In the genomic region with DNA sequence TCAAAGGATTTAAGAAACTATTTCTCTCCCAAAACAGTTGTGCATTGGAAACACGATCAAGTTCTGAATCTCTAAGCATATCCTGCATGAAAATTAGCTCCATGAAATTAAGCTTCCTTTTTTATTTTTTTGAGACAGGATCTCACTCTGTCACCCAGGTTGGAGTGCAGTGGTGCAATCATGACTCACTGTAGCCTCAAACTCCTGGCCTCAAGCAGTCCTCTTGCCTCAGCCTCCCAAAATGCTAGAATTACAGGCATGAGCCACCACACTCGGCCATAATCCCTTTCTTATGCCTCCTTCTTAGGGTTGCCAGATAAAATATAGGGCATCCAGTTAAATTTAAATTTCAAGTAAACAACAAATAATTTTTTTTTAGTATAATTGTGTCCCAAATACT, we compare ENCODE assay signal across 14 cellular contexts.
A peak's percentile ranks its signal among the peaks of the same experiment; 100 is the strongest.
DNase-seq lines count a peak whose midpoint lies in the region; ATAC-seq and TF ChIP-seq lines count a peak whose summit lies in the region.
"Had no signal": no experiment of that assay in that cellular context is flagged by ENCODE, and none has a peak within 500 bp of the region (broad histone marks: within the 10 kb centered on the region; RNA-seq: fewer than 3 reads in every experiment).

No MANE protein-coding gene starts in this region.

- no peaks in the 10 kb centered on the region for H3K36me3 ChIP-seq in effector memory CD4-positive, alpha-beta T cell (ENCODE audit: control insufficient read depth, insufficient read depth, low read length)
- H3K36me3 ChIP-seq: gastroesophageal sphincter, left lung, right lobe of liver had no signal

- H3K9me3 ChIP-seq in effector memory CD4-positive, alpha-beta T cell (ENCODE audit: control insufficient read depth, low read length), result no peaks in the 10 kb centered on the region
- H3K9me3 ChIP-seq: gastroesophageal sphincter, left lung, right lobe of liver had no signal

- H3K27ac ChIP-seq in effector memory CD4-positive, alpha-beta T cell (ENCODE audit: insufficient read depth, low read length, poor library complexity, severe bottlenecking), result no peak overlapping the region
- H3K27ac ChIP-seq: gastroesophageal sphincter, left lung, right lobe of liver had no signal

- H3K27ac Mint-ChIP-seq in stimulated activated naive CD8-positive, alpha-beta T cell treated with anti-CD3 and anti-CD28 coated beads, Interleukin-15, Interleukin-2, amounts not matched to agents 100 ng/mL and 50 ng/mL, for 24 hours, result peak overlapping the region; percentile 77
- H3K27ac Mint-ChIP-seq in T-helper 2 cell treated with Interferon-gamma antibody and Interleukin-4, amounts not matched to agents 5 μg/mL and 100 μg/mL, for 36 hours, result peak overlapping the region; percentile 83

- ATAC-seq in stimulated activated naive CD8-positive, alpha-beta T cell treated with anti-CD3 and anti-CD28 coated beads, Interleukin-15, Interleukin-2, amounts not matched to agents 100 U/mL and 50 U/mL, for 24 hours, result no peak
- no peak for ATAC-seq in SK-N-SH treated with all-trans-retinoic acid at 6 μM for 48 hours
- ATAC-seq: gastroesophageal sphincter, left lung, right lobe of liver had no signal

- H3K4me3 ChIP-seq in effector memory CD4-positive, alpha-beta T cell (ENCODE audit: insufficient read depth, low read depth, low read length, poor library complexity, severe bottlenecking), result peak overlapping the region; percentile 1
- H3K4me3 ChIP-seq: gastroesophageal sphincter, left lung, right lobe of liver had no signal

- no peaks in the 10 kb centered on the region for H3K9me3 Mint-ChIP-seq in stimulated activated naive CD8-positive, alpha-beta T cell treated with anti-CD3 and anti-CD28 coated beads, Interleukin-15, Interleukin-2, amounts not matched to agents 100 ng/mL and 50 ng/mL, for 24 hours
- H3K9me3 Mint-ChIP-seq in T-helper 2 cell treated with Interferon-gamma antibody and Interleukin-4, amounts not matched to agents 5 μg/mL and 100 μg/mL, for 36 hours, result no peaks in the 10 kb centered on the region

- no peaks in the 10 kb centered on the region for H3K27me3 Mint-ChIP-seq in stimulated activated naive CD8-positive, alpha-beta T cell treated with anti-CD3 and anti-CD28 coated beads, Interleukin-15, Interleukin-2, amounts not matched to agents 100 ng/mL and 50 ng/mL, for 24 hours
- no peaks in the 10 kb centered on the region for H3K27me3 Mint-ChIP-seq in T-helper 2 cell treated with Interferon-gamma antibody and Interleukin-4, amounts not matched to agents 5 μg/mL and 100 μg/mL, for 36 hours (ENCODE audit: low read depth)

- no peaks in the 10 kb centered on the region for H3K27me3 ChIP-seq in effector memory CD4-positive, alpha-beta T cell (replicated peaks; ENCODE audit: control insufficient read depth, insufficient read depth, low read length, poor library complexity, severe bottlenecking)
- H3K27me3 ChIP-seq: right lobe of liver had no signal

- H3K4me3 Mint-ChIP-seq in stimulated activated naive CD8-positive, alpha-beta T cell treated with anti-CD3 and anti-CD28 coated beads, Interleukin-15, Interleukin-2, amounts not matched to agents 100 ng/mL and 50 ng/mL, for 24 hours, result peak overlapping the region; percentile 60
- peak overlapping the region; percentile 85 for H3K4me3 Mint-ChIP-seq in T-helper 2 cell treated with Interferon-gamma antibody and Interleukin-4, amounts not matched to agents 5 μg/mL and 100 μg/mL, for 36 hours

- no peak for DNase-seq in stimulated activated naive CD8-positive, alpha-beta T cell treated with anti-CD3 and anti-CD28 coated beads, Interleukin-15, Interleukin-2, amounts not matched to agents 100 U/mL and 50 U/mL, for 24 hours
- DNase-seq in T-helper 2 cell treated with Interferon-gamma antibody and Interleukin-4, amounts not matched to agents 5 μg/mL and 100 μg/mL, for 36 hours (ENCODE audit: low spot score), result no peak
- DNase-seq in effector memory CD4-positive, alpha-beta T cell, result no peak
- DNase-seq in epidermal melanocyte (ENCODE audit: insufficient read length, low spot score), result no peak
- no peak for DNase-seq in stimulated activated naive CD4-positive, alpha-beta T cell (lab: John Stamatoyannopoulos, UW)
- DNase-seq in activated CD4-positive, CD25-positive, alpha-beta regulatory T cell treated with anti-CD3 and anti-CD28 coated beads, Interleukin-2, amount 50 U/mL, for 72 hours, result no peak
- DNase-seq: anterior cingulate cortex, left lung, NCI-H187, right lobe of liver, SW 1271 had no signal

- H3K4me1 ChIP-seq in effector memory CD4-positive, alpha-beta T cell (ENCODE audit: control insufficient read depth, insufficient read depth, low read length, poor library complexity, severe bottlenecking), result peaks cover 34% of the 10 kb centered on the region
- H3K4me1 ChIP-seq: right lobe of liver had no signal

- H3K36me3 Mint-ChIP-seq in stimulated activated naive CD8-positive, alpha-beta T cell treated with anti-CD3 and anti-CD28 coated beads, Interleukin-15, Interleukin-2, amounts not matched to agents 100 ng/mL and 50 ng/mL, for 24 hours (ENCODE audit: low read depth), result no peaks in the 10 kb centered on the region
- no peaks in the 10 kb centered on the region for H3K36me3 Mint-ChIP-seq in T-helper 2 cell treated with Interferon-gamma antibody and Interleukin-4, amounts not matched to agents 5 μg/mL and 100 μg/mL, for 36 hours (ENCODE audit: low read depth)

- H3K4me1 Mint-ChIP-seq in stimulated activated naive CD8-positive, alpha-beta T cell treated with anti-CD3 and anti-CD28 coated beads, Interleukin-15, Interleukin-2, amounts not matched to agents 100 ng/mL and 50 ng/mL, for 24 hours (ENCODE audit: low read depth), result peaks cover 84% of the 10 kb centered on the region
- peaks cover 80% of the 10 kb centered on the region for H3K4me1 Mint-ChIP-seq in T-helper 2 cell treated with Interferon-gamma antibody and Interleukin-4, amounts not matched to agents 5 μg/mL and 100 μg/mL, for 36 hours (ENCODE audit: low read depth)

TF ChIP-seq in SK-N-SH treated with all-trans-retinoic acid at 6 μM for 48 hours, 23 proteins besides CTCF, POLR2A, EP300 and RAD21 (continues in another document):
- TF ChIP-seq ZC3H10 (CRISPR knock-in tag; IDR thresholded peaks at IDR 0.05) (no peak), TOX (CRISPR knock-in tag; IDR thresholded peaks at IDR 0.05; ENCODE audit: borderline replicate concordance) (no peak), ARNTL (CRISPR knock-in tag; IDR thresholded peaks at IDR 0.05; ENCODE audit: borderline replicate concordance, low read depth) (no peak), ZNF8 (CRISPR knock-in tag; IDR thresholded peaks at IDR 0.05) (no peak), CSRNP3 (CRISPR knock-in tag; IDR thresholded peaks at IDR 0.05) (no peak), ZFP3 (CRISPR knock-in tag; IDR thresholded peaks at IDR 0.05) (no peak), ISL1 (CRISPR knock-in tag; IDR thresholded peaks at IDR 0.05) (no peak), POU6F1 (CRISPR knock-in tag; IDR thresholded peaks at IDR 0.05; ENCODE audit: borderline replicate concordance, low read depth) (no peak), ZNF565 (CRISPR knock-in tag; conservative IDR thresholded peaks at IDR 0.05; ENCODE audit: low read depth) (no peak), OSR1 (CRISPR knock-in tag; IDR thresholded peaks at IDR 0.05) (no peak), ESRRG (CRISPR knock-in tag; IDR thresholded peaks at IDR 0.05) (no peak), BACH2 (CRISPR knock-in tag; IDR thresholded peaks at IDR 0.05; ENCODE audit: borderline replicate concordance) (no peak), ZFP30 (CRISPR knock-in tag; IDR thresholded peaks at IDR 0.05) (no peak), CSDC2 (CRISPR knock-in tag; IDR thresholded peaks at IDR 0.05) (no peak), ZNF70 (CRISPR knock-in tag; IDR thresholded peaks at IDR 0.05) (no peak), GLIS3 (CRISPR knock-in tag; IDR thresholded peaks at IDR 0.05) (no peak), TCF4 (CRISPR knock-in tag; IDR thresholded peaks at IDR 0.05; ENCODE audit: borderline replicate concordance) (no peak)
